Comparison of ENCODE assay signal across 13 cellular contexts in the genomic region with DNA sequence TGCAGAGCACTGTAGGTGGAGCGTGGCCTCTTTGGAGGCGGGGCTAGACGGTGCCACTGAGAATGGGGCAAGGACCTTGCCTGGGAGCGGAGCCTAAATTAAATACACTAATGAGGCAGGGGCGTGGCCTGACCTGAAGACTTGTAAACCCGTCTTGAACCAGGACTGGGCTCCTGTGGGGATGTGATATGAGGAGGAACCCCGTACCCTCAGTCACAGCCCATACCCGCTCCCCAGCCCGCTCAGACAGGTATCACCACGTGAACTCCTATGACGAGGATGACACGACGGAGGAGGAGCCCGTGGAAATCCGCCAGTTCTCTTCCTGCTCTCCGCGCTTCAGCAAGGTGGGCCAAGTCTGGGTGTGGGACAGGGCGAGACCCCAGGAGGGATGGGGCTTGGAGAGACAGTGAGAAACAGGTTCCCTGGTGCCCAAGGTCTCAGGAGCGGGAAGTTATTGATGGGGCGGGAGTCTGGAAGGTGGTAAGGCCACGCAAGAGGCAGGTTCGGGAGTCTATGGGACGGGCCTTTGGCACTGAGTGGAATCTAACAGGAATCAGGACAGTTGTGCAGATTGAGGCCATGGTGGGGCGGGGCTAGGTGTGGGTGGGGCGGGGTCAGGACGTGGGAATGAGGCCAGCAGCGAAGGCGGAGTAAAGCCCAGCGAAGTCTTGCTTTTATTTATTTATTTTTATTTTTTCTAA. TPM values are rescaled to one million over a fixed set of nuclear protein-coding genes. Genes with fewer than 3 reads are reported as not detected.
DNase-seq lines count a peak whose midpoint lies in the region; ATAC-seq and TF ChIP-seq lines count a peak whose summit lies in the region.
"Had no signal": no experiment of that assay in that cellular context is flagged by ENCODE, and none has a peak within 500 bp of the region (broad histone marks: within the 10 kb centered on the region; RNA-seq: fewer than 3 reads in every experiment).

No MANE protein-coding gene starts in this region.

- no peak for TF ChIP-seq POLR2A in body of pancreas (IDR thresholded peaks at IDR 0.05)

- no peaks in the 10 kb centered on the region for H3K36me3 ChIP-seq in CD4-positive, alpha-beta memory T cell (ENCODE audit: insufficient read depth, low read length)
- H3K36me3 ChIP-seq in KMS-11 (ENCODE audit: insufficient read depth), result no peaks in the 10 kb centered on the region
- no peaks in the 10 kb centered on the region for H3K36me3 ChIP-seq in body of pancreas (replicated peaks in 1 of 2; ENCODE audit: insufficient read depth in 1 of 2, low read depth in 2 of 2)
- no peaks in the 10 kb centered on the region for H3K36me3 ChIP-seq in MM.1S (replicated peaks; ENCODE audit: insufficient read depth, low read length)

- peaks cover 5 to 13% (median 9%) of the 10 kb centered on the region in 4 donors for H3K4me1 Mint-ChIP-seq in CD4-positive, alpha-beta memory T cell
- peaks cover 8% of the 10 kb centered on the region in 2 donors for H3K4me1 Mint-ChIP-seq in natural killer cell treated with Interleukin-12 subunit alpha and Interleukin-12 subunit beta and Interleukin-15 and Interleukin-18, amount 100 ng/mL, for 72 hours (ENCODE audit: low read depth in 2 of 2)

- no peaks in the 10 kb centered on the region for H3F3A ChIP-seq in MM.1S (ENCODE audit: insufficient read depth, low read length)

- H3K4me3 ChIP-seq in CD4-positive, alpha-beta memory T cell (ENCODE audit: low read length in 2 of 2), result no peak overlapping the region
- H3K4me3 ChIP-seq in KMS-11 (IDR thresholded peaks at IDR 0.05; ENCODE audit: insufficient read depth, low read depth, low read length) (no peak overlapping the region), body of pancreas (no peak overlapping the region), MM.1S (ENCODE audit: low read length) (no peak overlapping the region)

- H3K36me3 Mint-ChIP-seq in CD4-positive, alpha-beta memory T cell, result no peaks in the 10 kb centered on the region
- H3K36me3 Mint-ChIP-seq in natural killer cell treated with Interleukin-12 subunit alpha and Interleukin-12 subunit beta and Interleukin-15 and Interleukin-18, amount 100 ng/mL, for 72 hours, result no peaks in the 10 kb centered on the region

- no peak overlapping the region for H3K27ac ChIP-seq in CD4-positive, alpha-beta memory T cell (ENCODE audit: low read depth, low read length)
- H3K27ac ChIP-seq in KMS-11 (no peak overlapping the region), body of pancreas (no peak overlapping the region), MM.1S (ENCODE audit: low read length) (no peak overlapping the region)

- no peaks in the 10 kb centered on the region for H3K9me3 Mint-ChIP-seq in CD4-positive, alpha-beta memory T cell
- no peaks in the 10 kb centered on the region for H3K9me3 Mint-ChIP-seq in natural killer cell treated with Interleukin-12 subunit alpha and Interleukin-12 subunit beta and Interleukin-15 and Interleukin-18, amount 100 ng/mL, for 72 hours

- DNase-seq in CD4-positive, alpha-beta memory T cell, result peak in 1 of 5 donors; percentile 33
- DNase-seq in body of pancreas, result peak in 1 of 4 donors; percentile 48
- DNase-seq in natural killer cell treated with Interleukin-12 subunit alpha and Interleukin-12 subunit beta and Interleukin-15 and Interleukin-18, amount 100 ng/mL, for 72 hours (ENCODE audit: low spot score), result peak; percentile 39
- DNase-seq in MM.1S, result no peak
- DNase-seq: activated effector memory CD4-positive, alpha-beta T cell treated with Interleukin-2 at 50 U/mL for 16 hours; GDM1; NCI-H187 treated with DMSO at 0.1 percent for 48 hours had no signal

- H3K9me3 ChIP-seq in CD4-positive, alpha-beta memory T cell (ENCODE audit: control insufficient read depth in 1 of 2, low read length in 2 of 2), result no peaks in the 10 kb centered on the region
- no peaks in the 10 kb centered on the region for H3K9me3 ChIP-seq in body of pancreas
- no peaks in the 10 kb centered on the region for H3K9me3 ChIP-seq in MM.1S (replicated peaks; ENCODE audit: insufficient read depth, low read length)

- ATAC-seq in body of pancreas, result peak; percentile 48
- ATAC-seq in natural killer cell treated with Interleukin-12 subunit alpha and Interleukin-12 subunit beta and Interleukin-15 and Interleukin-18, amount 100 ng/mL, for 72 hours, result no peak
- ATAC-seq in GM19351 (IDR thresholded peaks at IDR 0.05; ENCODE audit: unreplicated experiment), result no peak
- ATAC-seq in GM19324 (IDR thresholded peaks at IDR 0.05; ENCODE audit: low FRiP score, unreplicated experiment), result no peak
- ATAC-seq in HG03342 (IDR thresholded peaks at IDR 0.05; ENCODE audit: unreplicated experiment), result no peak

- no peak overlapping the region for H3K27ac Mint-ChIP-seq in CD4-positive, alpha-beta memory T cell
- H3K27ac Mint-ChIP-seq in natural killer cell treated with Interleukin-12 subunit alpha and Interleukin-12 subunit beta and Interleukin-15 and Interleukin-18, amount 100 ng/mL, for 72 hours, result peak overlapping the region in 1 of 2 donors; percentile 50

- peak overlapping the region in 6 of 8 donors; percentile 42 to 81 (median 63) for H3K4me3 Mint-ChIP-seq in CD4-positive, alpha-beta memory T cell
- peak overlapping the region; percentile 48 for H3K4me3 Mint-ChIP-seq in natural killer cell treated with Interleukin-12 subunit alpha and Interleukin-12 subunit beta and Interleukin-15 and Interleukin-18, amount 100 ng/mL, for 72 hours

- 75% methylated on average over 27 to 28 of the region's 29 CpGs for WGBS in body of pancreas, 2 donors

- H3K9ac ChIP-seq in KMS-11 (no peak overlapping the region), MM.1S (ENCODE audit: low read length) (no peak overlapping the region)

- intact Hi-C loops in CD4-positive, alpha-beta memory T cell (cut with micrococcal nuclease), result no loop called here
- intact Hi-C loops in body of pancreas (cut with DNase I), result no loop called here

- H2AFZ ChIP-seq in KMS-11 (ENCODE audit: low read depth) (peak overlapping the region; percentile 99; the same call in 1 of the 2 replicates), MM.1S (ENCODE audit: low read length) (no peak overlapping the region)

- no peaks in the 10 kb centered on the region for H3K79me2 ChIP-seq in KMS-11 (ENCODE audit: insufficient read depth, low read depth)
- no peaks in the 10 kb centered on the region for H3K79me2 ChIP-seq in MM.1S (ENCODE audit: low read length)

- H3K4me1 ChIP-seq in CD4-positive, alpha-beta memory T cell (ENCODE audit: insufficient read depth, low read length), result peaks cover 8% of the 10 kb centered on the region
- H3K4me1 ChIP-seq in KMS-11 (ENCODE audit: low read depth, poor library complexity, severe bottlenecking) (peaks cover 10% of the 10 kb centered on the region), body of pancreas (peaks cover 10% of the 10 kb centered on the region), MM.1S (ENCODE audit: low read length) (no peaks in the 10 kb centered on the region)

- H3K9me2 ChIP-seq in MM.1S (replicated peaks; ENCODE audit: insufficient read depth, low read length), result no peaks in the 10 kb centered on the region

- H4K20me1 ChIP-seq in KMS-11 (ENCODE audit: insufficient read depth) (no peaks in the 10 kb centered on the region), MM.1S (ENCODE audit: insufficient read depth, low read length) (no peaks in the 10 kb centered on the region)

- POLR2A ChIA-PET in CD4-positive, alpha-beta memory T cell (lab: Charles Lee; ENCODE audit: partially characterized antibody), result no interaction called here

- H3K27me3 Mint-ChIP-seq in CD4-positive, alpha-beta memory T cell, result peaks cover 7 to 10% of the 10 kb centered on the region in 2 donors
- peaks cover 0 to 2% of the 10 kb centered on the region in 2 donors for H3K27me3 Mint-ChIP-seq in natural killer cell treated with Interleukin-12 subunit alpha and Interleukin-12 subunit beta and Interleukin-15 and Interleukin-18, amount 100 ng/mL, for 72 hours

- no peaks in the 10 kb centered on the region for H3K27me3 ChIP-seq in CD4-positive, alpha-beta memory T cell (ENCODE audit: insufficient read depth, low read length)
- H3K27me3 ChIP-seq in KMS-11 (ENCODE audit: insufficient read depth, low read depth) (no peaks in the 10 kb centered on the region; the same call in 1 of the 2 replicates), body of pancreas (no peaks in the 10 kb centered on the region), MM.1S (replicated peaks; ENCODE audit: insufficient read depth, low read length) (peaks cover 32% of the 10 kb centered on the region)

- TF ChIP-seq CTCF in KMS-11 (conservative IDR thresholded peaks at IDR 0.05; ENCODE audit: low read depth, low read length) (no peak), body of pancreas (IDR thresholded peaks at IDR 0.05) (no peak), MM.1S (IDR thresholded peaks at IDR 0.05; ENCODE audit: low read length) (no peak)

- H3K4me2 ChIP-seq in KMS-11 (no peak overlapping the region), MM.1S (ENCODE audit: low read depth, low read length) (no peak overlapping the region)

- CTCF ChIA-PET in CD4-positive, alpha-beta memory T cell (lab: Charles Lee; ENCODE audit: partially characterized antibody), result no interaction called here

RNA-seq across cellular contexts. Expression of gene DNASE2, which starts 14.7 kb away (rescaled TPM):
- 10 to 100 TPM; 31.6 to 32.8 TPM for total RNA-seq in CD4-positive, alpha-beta memory T cell
- 10 to 100 TPM; 55.3 to 81.8 TPM for polyA plus RNA-seq in CD4-positive, alpha-beta memory T cell
- total RNA-seq in body of pancreas, result 10 to 100 TPM in 1 of 2 donors, 1 to 10 TPM in 1; 6.9 to 28.3 TPM
- 10 to 100 TPM; 30.3 to 32.7 TPM for total RNA-seq in natural killer cell treated with Interleukin-12 subunit alpha and Interleukin-12 subunit beta and Interleukin-15 and Interleukin-18, amount 100 ng/mL, for 72 hours

RNA-seq across cellular contexts. Expression of gene KLF1, which starts 20.4 kb away (rescaled TPM):
- total RNA-seq in CD4-positive, alpha-beta memory T cell, result not detected
- polyA plus RNA-seq in CD4-positive, alpha-beta memory T cell, result not detected
- total RNA-seq in body of pancreas, result not detected
- total RNA-seq in natural killer cell treated with Interleukin-12 subunit alpha and Interleukin-12 subunit beta and Interleukin-15 and Interleukin-18, amount 100 ng/mL, for 72 hours, result under 1 TPM; 0.52 to 0.89 TPM
- total RNA-seq: epithelial cell of proximal tubule, SK-MEL-5 had no signal

RNA-seq across cellular contexts. Expression of gene GCDH, which starts 24.4 kb away (rescaled TPM):
- total RNA-seq in CD4-positive, alpha-beta memory T cell, result 10 to 100 TPM; 63.9 to 66.1 TPM
- 10 to 100 TPM; 16.5 to 27.4 TPM for polyA plus RNA-seq in CD4-positive, alpha-beta memory T cell
- 10 to 100 TPM; 17.4 to 57.7 TPM for total RNA-seq in body of pancreas
- 10 to 100 TPM; 41.5 to 77.2 TPM for total RNA-seq in natural killer cell treated with Interleukin-12 subunit alpha and Interleukin-12 subunit beta and Interleukin-15 and Interleukin-18, amount 100 ng/mL, for 72 hours

RNA-seq across cellular contexts. Expression of gene MAST1, which starts 28.3 kb away (rescaled TPM):
- not detected for total RNA-seq in CD4-positive, alpha-beta memory T cell
- under 1 TPM in 1 of 2 donors, not detected in 1; 0.48 TPM for polyA plus RNA-seq in CD4-positive, alpha-beta memory T cell
- under 1 TPM in 1 of 2 donors, not detected in 1; 0.26 TPM for total RNA-seq in body of pancreas
- under 1 TPM in 1 of 2 donors, not detected in 1; 0.31 TPM for total RNA-seq in natural killer cell treated with Interleukin-12 subunit alpha and Interleukin-12 subunit beta and Interleukin-15 and Interleukin-18, amount 100 ng/mL, for 72 hours

RNA-seq across cellular contexts. Expression of gene RTBDN, which starts 32.2 kb away (rescaled TPM):
- not detected for total RNA-seq in CD4-positive, alpha-beta memory T cell
- not detected for polyA plus RNA-seq in CD4-positive, alpha-beta memory T cell
- under 1 TPM in 1 of 2 donors, not detected in 1; 0.52 TPM for total RNA-seq in body of pancreas
- not detected for total RNA-seq in natural killer cell treated with Interleukin-12 subunit alpha and Interleukin-12 subunit beta and Interleukin-15 and Interleukin-18, amount 100 ng/mL, for 72 hours
- total RNA-seq: epithelial cell of proximal tubule had no signal
